ENCODE assay signal across 27 cellular contexts in genomic region chr20:2798095-2798805, GRCh38. TPM values are rescaled to one million over a fixed set of nuclear protein-coding genes. Genes with fewer than 3 reads are reported as not detected.
"Had no signal": no experiment of that assay in that cellular context is flagged by ENCODE, and none has a peak within 500 bp of the region (broad histone marks: within the 10 kb centered on the region; RNA-seq: fewer than 3 reads in every experiment).

No MANE protein-coding gene starts in this region.

- H3K27ac ChIP-seq: esophagus squamous epithelium, heart right ventricle, left ventricle myocardium inferior, ovary, sigmoid colon, stomach had no signal

- H3K27ac Mint-ChIP-seq: activated CD4-positive, alpha-beta memory T cell treated with anti-CD3 and anti-CD28 coated beads, Interleukin-2, amount 10 ng/mL, durations not matched to agents 7 days and 5 days; activated CD8-positive, alpha-beta memory T cell treated with anti-CD3 and anti-CD28 coated beads, Interleukin-2, amount 10 ng/mL, durations not matched to agents 7 days and 5 days; activated naive CD8-positive, alpha-beta T cell treated with anti-CD3 and anti-CD28 coated beads for 36 hours; activated T-helper 17 cell treated with anti-CD3 and anti-CD28 coated beads, Interleukin-2, amount 50 U/mL, for 72 hours; memory B cell; stimulated activated effector memory CD8-positive, alpha-beta T cell treated with anti-CD3 and anti-CD28 coated beads, Interleukin-12 subunit alpha, Interleukin-12 subunit beta, amount 100 ng/mL, for 72 hours had no signal

- H3K9me3 Mint-ChIP-seq: activated CD4-positive, alpha-beta memory T cell treated with anti-CD3 and anti-CD28 coated beads, Interleukin-2, amount 10 ng/mL, durations not matched to agents 7 days and 5 days; activated naive CD8-positive, alpha-beta T cell treated with anti-CD3 and anti-CD28 coated beads for 36 hours; activated T-helper 17 cell treated with anti-CD3 and anti-CD28 coated beads, Interleukin-2, amount 50 U/mL, for 72 hours; memory B cell; naive thymus-derived CD8-positive, alpha-beta T cell; stimulated activated effector memory CD8-positive, alpha-beta T cell treated with anti-CD3 and anti-CD28 coated beads, Interleukin-12 subunit alpha, Interleukin-12 subunit beta, amount 100 ng/mL, for 72 hours had no signal

- ATAC-seq: activated CD8-positive, alpha-beta memory T cell treated with anti-CD3 and anti-CD28 coated beads, Interleukin-2, amount 10 ng/mL, durations not matched to agents 7 days and 5 days; activated T-helper 17 cell treated with anti-CD3 and anti-CD28 coated beads, Interleukin-2, amount 50 U/mL, for 72 hours; naive thymus-derived CD8-positive, alpha-beta T cell; stimulated activated effector memory CD8-positive, alpha-beta T cell treated with anti-CD3 and anti-CD28 coated beads, Interleukin-12 subunit alpha, Interleukin-12 subunit beta, amount 100 ng/mL, for 72 hours had no signal

- H3K4me3 Mint-ChIP-seq: activated CD4-positive, alpha-beta memory T cell treated with anti-CD3 and anti-CD28 coated beads, Interleukin-2, amount 10 ng/mL, durations not matched to agents 7 days and 5 days; activated CD8-positive, alpha-beta memory T cell treated with anti-CD3 and anti-CD28 coated beads, Interleukin-2, amount 10 ng/mL, durations not matched to agents 7 days and 5 days had no signal

- DNase-seq: activated CD4-positive, alpha-beta memory T cell treated with anti-CD3 and anti-CD28 coated beads, Interleukin-2, amount 10 ng/mL, durations not matched to agents 7 days and 5 days; activated CD4-positive, alpha-beta T cell treated with anti-CD3 and anti-CD28 coated beads for 48 hours; activated CD4-positive, CD25-positive, alpha-beta regulatory T cell; activated CD8-positive, alpha-beta memory T cell treated with anti-CD3 and anti-CD28 coated beads, Interleukin-2, amount 10 ng/mL, durations not matched to agents 7 days and 5 days; activated naive CD4-positive, alpha-beta T cell; activated naive CD8-positive, alpha-beta T cell treated with anti-CD3 and anti-CD28 coated beads for 36 hours; amniotic stem cell; dermis blood vessel endothelial cell; effector memory CD4-positive, alpha-beta T cell; esophagus squamous epithelium; heart right ventricle; left ventricle myocardium inferior; naive thymus-derived CD8-positive, alpha-beta T cell; ovary; sigmoid colon; stimulated activated CD4-positive, alpha-beta T cell treated with anti-CD3 and anti-CD28 coated beads, Interleukin-4, amount 100 ng/mL, for 24 hours; stomach; T-helper 1 cell; T1000; trophoblast cell had no signal

- H3K9me3 ChIP-seq: esophagus squamous epithelium, left ventricle myocardium inferior, ovary, sigmoid colon, stomach had no signal

- H3K27me3 ChIP-seq: ovary had no signal

- H3K36me3 Mint-ChIP-seq: activated naive CD8-positive, alpha-beta T cell treated with anti-CD3 and anti-CD28 coated beads for 36 hours; memory B cell had no signal

- H3K36me3 ChIP-seq: esophagus squamous epithelium, heart right ventricle, left ventricle myocardium inferior, ovary, sigmoid colon, stomach had no signal

- H3K4me3 ChIP-seq: esophagus squamous epithelium, heart right ventricle, left ventricle myocardium inferior, ovary, sigmoid colon, stomach had no signal

RNA-seq across cellular contexts. Expression of gene C20orf141, which starts 16.5 kb away (rescaled TPM):
- total RNA-seq: activated CD4-positive, alpha-beta memory T cell treated with anti-CD3 and anti-CD28 coated beads, Interleukin-2, amount 10 ng/mL, durations not matched to agents 7 days and 5 days; activated CD8-positive, alpha-beta memory T cell treated with anti-CD3 and anti-CD28 coated beads, Interleukin-2, amount 10 ng/mL, durations not matched to agents 7 days and 5 days; activated naive CD8-positive, alpha-beta T cell treated with anti-CD3 and anti-CD28 coated beads for 36 hours; activated T-helper 17 cell treated with anti-CD3 and anti-CD28 coated beads, Interleukin-2, amount 50 U/mL, for 72 hours; cerebellum; dermis blood vessel endothelial cell; esophagus squamous epithelium; heart right ventricle; kidney epithelial cell; left ventricle myocardium inferior; mucosa of gallbladder; naive thymus-derived CD8-positive, alpha-beta T cell; sigmoid colon; stomach; temporal lobe had no signal
- polyA plus RNA-seq: heart right ventricle; naive thymus-derived CD8-positive, alpha-beta T cell; ovary; stomach had no signal

RNA-seq across cellular contexts. Expression of gene TMEM239, which starts 17.9 kb away (rescaled TPM):
- total RNA-seq: activated CD4-positive, alpha-beta memory T cell treated with anti-CD3 and anti-CD28 coated beads, Interleukin-2, amount 10 ng/mL, durations not matched to agents 7 days and 5 days; activated CD8-positive, alpha-beta memory T cell treated with anti-CD3 and anti-CD28 coated beads, Interleukin-2, amount 10 ng/mL, durations not matched to agents 7 days and 5 days; activated naive CD8-positive, alpha-beta T cell treated with anti-CD3 and anti-CD28 coated beads for 36 hours; activated T-helper 17 cell treated with anti-CD3 and anti-CD28 coated beads, Interleukin-2, amount 50 U/mL, for 72 hours; cerebellum; dermis blood vessel endothelial cell; esophagus squamous epithelium; heart right ventricle; kidney epithelial cell; left ventricle myocardium inferior; mucosa of gallbladder; naive thymus-derived CD8-positive, alpha-beta T cell; ovary; temporal lobe had no signal
- polyA plus RNA-seq: heart right ventricle; naive thymus-derived CD8-positive, alpha-beta T cell; ovary; sigmoid colon; stomach had no signal
